In genomic region chr13:97502192-97502591, GRCh38 we compare ENCODE assay signal across 25 cellular contexts.
DNase-seq lines count a peak whose midpoint lies in the region; ATAC-seq and TF ChIP-seq lines count a peak whose summit lies in the region.
"Had no signal": no experiment of that assay in that cellular context is flagged by ENCODE, and none has a peak within 500 bp of the region (broad histone marks: within the 10 kb centered on the region; RNA-seq: fewer than 3 reads in every experiment).

No MANE protein-coding gene starts in this region.

- H3K79me2 ChIP-seq in hepatocyte = no peaks in the 10 kb centered on the region

- H3K27me3 ChIP-seq in hepatocyte = no peaks in the 10 kb centered on the region
- H3K27me3 ChIP-seq: right lobe of liver had no signal

- no peaks in the 10 kb centered on the region for H3K9me3 ChIP-seq in hepatocyte (ENCODE audit: low read depth)
- H3K9me3 ChIP-seq: right lobe of liver had no signal

- H4K20me1 ChIP-seq in hepatocyte (ENCODE audit: insufficient read depth, poor library complexity, severe bottlenecking) = no peaks in the 10 kb centered on the region

- no peak for TF ChIP-seq CTCF in hepatocyte (IDR thresholded peaks at IDR 0.05; ENCODE audit: poor library complexity)

- H3K4me1 ChIP-seq in hepatocyte (ENCODE audit: insufficient read depth) = peaks cover 15% of the 10 kb centered on the region
- H3K4me1 ChIP-seq: foreskin keratinocyte had no signal

- WGBS in hepatocyte (ENCODE audit: low lambda C conversion rate, missing lambda C conversion rate) = 71% methylated on average over 4 of the region's 4 CpGs

- no peak overlapping the region for H3K4me3 ChIP-seq in hepatocyte
- H3K4me3 ChIP-seq: lung, right lobe of liver had no signal

- DNase-seq in Right ventricle myocardium superior (peak; percentile 52), cardiac septum (ENCODE audit: low spot score) (no peak), hepatocyte (ENCODE audit: low spot score) (peak; percentile 26), putamen (ENCODE audit: low spot score) (peak; percentile 3), H4 (ENCODE audit: low spot score) (no peak), NCI-H2107 (lab: John Stamatoyannopoulos, UW) (no peak)
- DNase-seq in stimulated activated CD4-positive, alpha-beta T cell treated with anti-CD3 and anti-CD28 coated beads, Interleukin-15, amount 100 ng/mL, for 24 hours = no peak
- DNase-seq: 8988T; activated CD4-positive, alpha-beta T cell treated with anti-CD3 and anti-CD28 coated beads, Interleukin-2, amount 50 U/mL, for 4 hours; activated CD8-positive, alpha-beta memory T cell treated with anti-CD3 and anti-CD28 coated beads, Interleukin-2, amount 50 U/mL, for 48 hours; activated effector memory CD4-positive, alpha-beta T cell treated with Interleukin-2 at 50 U/mL for 16 hours; activated naive CD8-positive, alpha-beta T cell treated with anti-CD3 and anti-CD28 coated beads, Interleukin-2, amount 10 ng/mL, durations not matched to agents 7 days and 5 days; cortex of kidney; foreskin keratinocyte; GF-D8; HCEC 1CT; KBM-7; naive thymus-derived CD4-positive, alpha-beta T cell; NCI-H1694 treated with DMSO at 0.1 percent for 48 hours; NCI-H526 treated with DMSO at 0.1 percent for 48 hours; right lobe of liver; RPMI8226; WERI-Rb-1 had no signal

- no peak overlapping the region for H2AFZ ChIP-seq in hepatocyte

- intact Hi-C loops in Right ventricle myocardium superior (cut with DNase I) = no loop called here
- intact Hi-C loops in cardiac septum (cut with DNase I) = no loop called here

- ATAC-seq in Right ventricle myocardium superior (ENCODE audit: poor library complexity) (peak; percentile 87), GM18870 (IDR thresholded peaks at IDR 0.05; ENCODE audit: unreplicated experiment) (no peak)
- ATAC-seq: foreskin keratinocyte; naive thymus-derived CD4-positive, alpha-beta T cell had no signal

- peak overlapping the region; percentile 22 for H3K27ac ChIP-seq in hepatocyte
- H3K27ac ChIP-seq: foreskin keratinocyte, right lobe of liver, WERI-Rb-1 had no signal

- H3K9me2 ChIP-seq in hepatocyte (replicated peaks; ENCODE audit: insufficient read depth) = no peaks in the 10 kb centered on the region

- H3K36me3 ChIP-seq in hepatocyte (replicated peaks; ENCODE audit: insufficient read depth, low read depth) = no peaks in the 10 kb centered on the region
- H3K36me3 ChIP-seq: right lobe of liver, WERI-Rb-1 had no signal

- H3K4me2 ChIP-seq in hepatocyte = no peak overlapping the region

Comparison
In these comparisons a context has a peak if more than half of its experiments do, and no peak if none do; other contexts are left out.
1. DNase-seq: peak in Right ventricle myocardium superior (single experiment), hepatocyte (single experiment) and putamen (single experiment); none in cardiac septum (single experiment), H4 (single experiment), stimulated activated CD4-positive, alpha-beta T cell treated with anti-CD3 and anti-CD28 coated beads, Interleukin-15, amount 100 ng/mL, for 24 hours (single experiment) and NCI-H2107 (single experiment).